Comparison of ENCODE assay signal across 1 cellular context in genomic region chr17:76255801-76256429, GRCh38.
A peak's percentile ranks its signal among the peaks of the same experiment; 100 is the strongest.
TF ChIP-seq lines count a peak whose summit lies in the region.

No MANE protein-coding gene starts in this region.

TF ChIP-seq in HepG2, 621 proteins besides CTCF, POLR2A, EP300 and RAD21:
- TF ChIP-seq THRA (CRISPR knock-in tag; IDR thresholded peaks at IDR 0.05; ENCODE audit: borderline replicate concordance) (no peak), ZBTB40 (IDR thresholded peaks at IDR 0.05) (peak; percentile 65; the same call in 1 of the 2 replicates), ZBTB40 (CRISPR knock-in tag; IDR thresholded peaks at IDR 0.05) (peak; percentile 97), ZNF362 (CRISPR knock-in tag; IDR thresholded peaks at IDR 0.05; ENCODE audit: borderline replicate concordance) (0 out of 2 replicates have a peak, but pooled peaks have one; percentile 6), ZBTB4 (CRISPR knock-in tag; IDR thresholded peaks at IDR 0.05; ENCODE audit: borderline replicate concordance) (no peak)
